ENCODE assay signal across 20 cellular contexts in genomic region chr20:11822116-11822794, GRCh38.
DNase-seq lines count a peak whose midpoint lies in the region; ATAC-seq, FAIRE-seq and TF ChIP-seq lines count a peak whose summit lies in the region.
"Had no signal": no experiment of that assay in that cellular context is flagged by ENCODE, and none has a peak within 500 bp of the region (broad histone marks: within the 10 kb centered on the region; RNA-seq: fewer than 3 reads in every experiment).

No MANE protein-coding gene starts in this region.

- H3K4me1 ChIP-seq in SK-N-SH (ENCODE audit: control insufficient read depth in 1 of 2, insufficient read depth in 2 of 2, low read depth in 1 of 2, low read length in 1 of 2) (no peaks in the 10 kb centered on the region), endothelial cell of umbilical vein (ENCODE audit: control insufficient read depth, extremely low read depth, insufficient read depth, low read length) (peaks cover 2% of the 10 kb centered on the region)

- CTCF ChIA-PET in SK-N-SH (lab: Yijun Ruan, JAX) (no interaction called here), endothelial cell of umbilical vein (lab: Charles Lee) (interaction anchor here (0.6 to 1.3 kb wide), 3 partner anchors 14 to 109 kb away, joined by 3 read pairs; no protein-coding TSS in a partner anchor)

- H3K36me3 ChIP-seq in SK-N-SH (replicated peaks in 1 of 2; ENCODE audit: control insufficient read depth in 1 of 2, insufficient read depth in 2 of 2, low read length in 1 of 2) (no peaks in the 10 kb centered on the region), endothelial cell of umbilical vein (ENCODE audit: control insufficient read depth in 2 of 2, extremely low read depth in 1 of 2, insufficient read depth in 2 of 2, low read length in 2 of 2) (no peaks in the 10 kb centered on the region)

- H3K4me1 Mint-ChIP-seq in osteocyte (ENCODE audit: unreplicated experiment) (peaks cover 15% of the 10 kb centered on the region), type B pancreatic cell (ENCODE audit: unreplicated experiment) (peaks cover 14% of the 10 kb centered on the region)
- H3K4me1 Mint-ChIP-seq: B cell, GM23338 had no signal

- no peak for FAIRE-seq in endothelial cell of umbilical vein (lab: Jason Lieb, UNC)
- FAIRE-seq: GM12891, GM19239 had no signal

- H3K4me3 Mint-ChIP-seq in osteocyte (ENCODE audit: unreplicated experiment) (no peak overlapping the region), type B pancreatic cell (no peak overlapping the region)
- H3K4me3 Mint-ChIP-seq: B cell, GM23338 had no signal

- no peaks in the 10 kb centered on the region for H3K9me1 ChIP-seq in endothelial cell of umbilical vein (replicated peaks; ENCODE audit: control insufficient read depth, extremely low read depth, insufficient read depth, low read length)

- TF ChIP-seq CTCF in SK-N-SH (IDR thresholded peaks at IDR 0.05) (no peak), endothelial cell of umbilical vein (IDR thresholded peaks at IDR 0.05; ENCODE audit: extremely low read depth in 1 of 2, insufficient read depth in 1 of 2, low read depth in 1 of 2, low read length in 2 of 2) (no peak), osteocyte (IDR thresholded peaks at IDR 0.05) (no peak), type B pancreatic cell (conservative IDR thresholded peaks at IDR 0.05) (no peak)

- no peak overlapping the region for H3K4me3 ChIP-seq in SK-N-SH (ENCODE audit: low read depth in 2 of 2, low read length in 1 of 2)
- H3K4me3 ChIP-seq in endothelial cell of umbilical vein (replicated peaks in 1 of 3; ENCODE audit: insufficient read depth in 1 of 3, low read depth in 1 of 3, low read length in 3 of 3): no peak overlapping the region
- H3K4me3 ChIP-seq: GM23338 had no signal

- H3K79me2 ChIP-seq in SK-N-SH (ENCODE audit: insufficient read depth) (no peaks in the 10 kb centered on the region), endothelial cell of umbilical vein (ENCODE audit: control insufficient read depth, insufficient read depth, low read length) (no peaks in the 10 kb centered on the region)

- H3K9me3 ChIP-seq in SK-N-SH: no peaks in the 10 kb centered on the region
- H3K9me3 ChIP-seq in endothelial cell of umbilical vein (replicated peaks; ENCODE audit: control insufficient read depth, insufficient read depth, low read length): no peaks in the 10 kb centered on the region

- no TSS peak for BruUV-seq in endothelial cell of umbilical vein (replicated peaks; lab: Mats Ljungman, UMichigan)

- H3K27ac ChIP-seq in SK-N-SH (ENCODE audit: low read depth in 2 of 2, low read length in 1 of 2): no peak overlapping the region
- no peak overlapping the region for H3K27ac ChIP-seq in endothelial cell of umbilical vein (ENCODE audit: insufficient read depth, low read depth, low read length)
- H3K27ac ChIP-seq: 22Rv1 had no signal

- no peak for DNase-seq in SK-N-SH
- peak; percentile 59 for DNase-seq in endothelial cell of umbilical vein (ENCODE audit: low read depth, low spot score)
- DNase-seq in osteocyte (ENCODE audit: extremely low spot score, unreplicated experiment): no peak
- no peak for DNase-seq in type B pancreatic cell (ENCODE audit: extremely low spot score, unreplicated experiment)
- no peak for DNase-seq in NCI-H2081 (lab: John Stamatoyannopoulos, UW)
- DNase-seq in activated effector memory CD4-positive, alpha-beta T cell treated with Interleukin-2 at 50 U/mL for 16 hours: no peak
- DNase-seq: COR-L47, KBM-7, NCI-H187, NCI-H226, NCI-H524, NCI-H82, SHP77 had no signal

- dilution Hi-C loops in endothelial cell of umbilical vein (cut with MboI; ENCODE audit: extremely low pct_ligation_motif_present, low sequenced_read_pairs): no loop called here

- TF ChIP-seq POLR2A in endothelial cell of umbilical vein (IDR thresholded peaks at IDR 0.05; ENCODE audit: low read depth, low read length): no peak

- H3K27me3 Mint-ChIP-seq in osteocyte (ENCODE audit: unreplicated experiment) (no peaks in the 10 kb centered on the region), type B pancreatic cell (peaks cover 3% of the 10 kb centered on the region)
- H3K27me3 Mint-ChIP-seq: B cell had no signal

- no peak overlapping the region for H3K4me2 ChIP-seq in SK-N-SH
- no peak overlapping the region for H3K4me2 ChIP-seq in endothelial cell of umbilical vein (ENCODE audit: insufficient read depth, low read length)
- H3K4me2 ChIP-seq: GM23338 had no signal

- H4K20me1 ChIP-seq in SK-N-SH (ENCODE audit: insufficient read depth) (no peaks in the 10 kb centered on the region), endothelial cell of umbilical vein (replicated peaks; ENCODE audit: control insufficient read depth, extremely low read depth, insufficient read depth, low read length) (no peaks in the 10 kb centered on the region)

- ATAC-seq in SK-N-SH treated with all-trans-retinoic acid at 6 μM for 48 hours (no peak), GM21737 (IDR thresholded peaks at IDR 0.05; ENCODE audit: unreplicated experiment) (no peak)
- ATAC-seq: GM23338 had no signal

- H3K9ac ChIP-seq in SK-N-SH: no peak overlapping the region
- H3K9ac ChIP-seq in endothelial cell of umbilical vein (replicated peaks; ENCODE audit: extremely low read depth, insufficient read depth, low read length): no peak overlapping the region

- no peak for TF ChIP-seq EP300 in SK-N-SH (IDR thresholded peaks at IDR 0.05; ENCODE audit: borderline replicate concordance in 1 of 2, low read depth in 1 of 2, low read length in 1 of 2)

- no peaks in the 10 kb centered on the region for H3K9me3 Mint-ChIP-seq in osteocyte (ENCODE audit: unreplicated experiment)
- H3K9me3 Mint-ChIP-seq in type B pancreatic cell: no peaks in the 10 kb centered on the region
- H3K9me3 Mint-ChIP-seq: GM23338 had no signal

- no peaks in the 10 kb centered on the region for H3F3A ChIP-seq in SK-N-SH (replicated peaks; ENCODE audit: insufficient read depth)

- POLR2A ChIA-PET in SK-N-SH (lab: Yijun Ruan, JAX): no interaction called here
- POLR2A ChIA-PET in endothelial cell of umbilical vein (lab: Charles Lee): no interaction called here

- H3K36me3 Mint-ChIP-seq in osteocyte (ENCODE audit: unreplicated experiment) (no peaks in the 10 kb centered on the region), type B pancreatic cell (no peaks in the 10 kb centered on the region)

- WGBS in SK-N-SH (ENCODE audit: low lambda C conversion rate): 24% methylated on average over 3 of the region's 3 CpGs

- H3K9me2 ChIP-seq in SK-N-SH: no peaks in the 10 kb centered on the region

- H2AFZ ChIP-seq in SK-N-SH (ENCODE audit: low read depth) (peak overlapping the region; percentile 70; the same call in 1 of the 2 replicates), endothelial cell of umbilical vein (ENCODE audit: low read depth, low read length) (peak overlapping the region; percentile 38)
- H2AFZ ChIP-seq: GM23338 had no signal

- H3K27ac Mint-ChIP-seq in osteocyte (ENCODE audit: unreplicated experiment) (peak overlapping the region; percentile 34), type B pancreatic cell (peak overlapping the region; percentile 29)
- H3K27ac Mint-ChIP-seq: B cell, GM23338 had no signal

- no peaks in the 10 kb centered on the region for H3K27me3 ChIP-seq in SK-N-SH (ENCODE audit: insufficient read depth)
- H3K27me3 ChIP-seq in endothelial cell of umbilical vein (ENCODE audit: control insufficient read depth in 2 of 2, insufficient read depth in 2 of 2, low read length in 2 of 2): no peaks in the 10 kb centered on the region

- intact Hi-C loops in endothelial cell of umbilical vein (cut with micrococcal nuclease): no loop called here

- TF ChIP-seq RAD21 in SK-N-SH (IDR thresholded peaks at IDR 0.05; ENCODE audit: low read length): no peak

TF ChIP-seq in SK-N-SH, 30 proteins besides CTCF, POLR2A, EP300 and RAD21 (continues in another document):
- no peak for TF ChIP-seq USF1 (IDR thresholded peaks at IDR 0.05; ENCODE audit: borderline replicate concordance, low read depth)
- TF ChIP-seq FOSL2 (IDR thresholded peaks at IDR 0.05; ENCODE audit: borderline replicate concordance, low read depth): no peak

TF ChIP-seq in SK-N-SH treated with all-trans-retinoic acid at 6 μM for 48 hours, 23 proteins besides CTCF, POLR2A, EP300 and RAD21:
- no peak for TF ChIP-seq PATZ1 (CRISPR knock-in tag; IDR thresholded peaks at IDR 0.05; ENCODE audit: borderline replicate concordance)
- TF ChIP-seq BACH2 (CRISPR knock-in tag; IDR thresholded peaks at IDR 0.05; ENCODE audit: borderline replicate concordance): no peak

TF ChIP-seq in endothelial cell of umbilical vein, 7 proteins besides CTCF, POLR2A, EP300 and RAD21:
- TF ChIP-seq EZH2 (IDR thresholded peaks at IDR 0.05; ENCODE audit: borderline replicate concordance, low read depth, low read length, severe bottlenecking) (no peak), JUN (IDR thresholded peaks at IDR 0.05; ENCODE audit: borderline replicate concordance, insufficient read depth, insufficient read length, low read depth) (no peak), MAX (IDR thresholded peaks at IDR 0.05; ENCODE audit: insufficient read depth, insufficient read length) (no peak), GATA2 (IDR thresholded peaks at IDR 0.05; ENCODE audit: insufficient read depth, insufficient read length, low read depth, low read length) (no peak), POLR2AphosphoS5 (IDR thresholded peaks at IDR 0.05; ENCODE audit: insufficient read depth, low read depth, low read length) (no peak), MYC (IDR thresholded peaks at IDR 0.05; ENCODE audit: low read depth, low read length) (no peak), FOS (IDR thresholded peaks at IDR 0.05; ENCODE audit: borderline replicate concordance, insufficient read depth, low read length) (no peak)
